14 cellular contexts compared by ENCODE assay signal in the genomic region with DNA sequence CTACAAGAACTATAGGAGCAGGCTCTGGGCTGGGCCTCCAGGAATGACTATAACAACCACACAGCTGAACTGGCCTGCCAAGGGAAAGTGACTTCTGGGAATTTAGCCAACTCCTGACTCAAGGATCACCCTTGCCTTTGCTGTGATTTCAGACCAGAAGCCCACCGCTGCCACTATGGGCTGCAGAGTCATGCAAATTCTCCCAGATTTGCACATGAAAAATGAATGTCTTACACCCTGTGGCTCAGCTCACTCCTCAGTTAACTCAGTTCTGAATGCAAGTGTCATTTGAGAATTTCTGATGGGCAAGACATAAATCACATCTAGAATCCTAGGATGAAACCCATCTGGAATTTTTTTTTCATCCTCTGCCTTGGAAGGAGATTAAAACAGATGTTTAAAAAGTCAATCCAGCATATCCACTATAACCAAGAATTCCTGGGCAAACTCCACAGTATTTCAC.
DNase-seq lines count a peak whose midpoint lies in the region; ATAC-seq and TF ChIP-seq lines count a peak whose summit lies in the region.
"Had no signal": no experiment of that assay in that cellular context is flagged by ENCODE, and none has a peak within 500 bp of the region (broad histone marks: within the 10 kb centered on the region; RNA-seq: fewer than 3 reads in every experiment).

No MANE protein-coding gene starts in this region.

- intact Hi-C loops in dorsolateral prefrontal cortex (cut with DNase I): no loop called here
- intact Hi-C loops in tibial artery (cut with DNase I; ENCODE audit: low total_unique reads): no loop called here

- peaks cover 27% of the 10 kb centered on the region for H3K9me3 Mint-ChIP-seq in nephron
- H3K9me3 Mint-ChIP-seq: activated B cell treated with CpG ODN at 0.5 μM for 24 hours had no signal

- H3K27ac ChIP-seq in dorsolateral prefrontal cortex: no peak overlapping the region
- no peak overlapping the region for H3K27ac ChIP-seq in tibial artery

- TF ChIP-seq CTCF in nephron (IDR thresholded peaks at IDR 0.05; ENCODE audit: unreplicated experiment in 3 of 3): no peak
- no peak for TF ChIP-seq CTCF in dorsolateral prefrontal cortex (IDR thresholded peaks at IDR 0.05 in 54 of 56, conservative IDR thresholded peaks at IDR 0.05 in 2 of 56; ENCODE audit: low read depth in 1 of 56, partially characterized antibody in 56 of 56)
- no peak for TF ChIP-seq CTCF in tibial artery (IDR thresholded peaks at IDR 0.05)

- ATAC-seq in HG03045 (IDR thresholded peaks at IDR 0.05; ENCODE audit: unreplicated experiment): no peak

- H3K27me3 ChIP-seq in dorsolateral prefrontal cortex (peaks cover 0 to 4% (median 0%) of the 10 kb centered on the region in 45 donors), tibial artery (no peaks in the 10 kb centered on the region)

- no peaks in the 10 kb centered on the region for H3K36me3 ChIP-seq in tibial artery

- no peaks in the 10 kb centered on the region for H3K36me3 Mint-ChIP-seq in nephron (ENCODE audit: low read depth)
- H3K36me3 Mint-ChIP-seq: memory B cell had no signal

- H3K27ac Mint-ChIP-seq in nephron: peak overlapping the region; percentile 55 to 86 (median 67)
- H3K27ac Mint-ChIP-seq: activated B cell treated with CpG ODN at 0.5 μM for 24 hours, memory B cell had no signal

- peak; percentile 21 for DNase-seq in DMS79 treated with DMSO at 0.1 percent for 48 hours (lab: John Stamatoyannopoulos, UW)
- DNase-seq in NCI-H1092 (lab: John Stamatoyannopoulos, UW): peak; percentile 61
- DNase-seq in dedifferentiated amniotic fluid mesenchymal stem cell (ENCODE audit: extremely low spot score): peak; percentile 89
- DNase-seq in dorsolateral prefrontal cortex: no peak
- DNase-seq in tibial artery: no peak
- no peak for DNase-seq in stimulated activated naive CD4-positive, alpha-beta T cell treated with Interleukin-2 at 50 U/mL for 16 hours (lab: John Stamatoyannopoulos, UW)
- DNase-seq: activated B cell treated with CpG ODN at 0.5 μM for 24 hours; DND-41; GOT3; NCI-H1436; stimulated activated naive CD4-positive, alpha-beta T cell had no signal

- H3K9me3 ChIP-seq in tibial artery: no peaks in the 10 kb centered on the region

- H3K4me1 ChIP-seq in tibial artery: no peaks in the 10 kb centered on the region

- H3K4me3 Mint-ChIP-seq in nephron: no peak overlapping the region
- H3K4me3 Mint-ChIP-seq: activated B cell treated with CpG ODN at 0.5 μM for 24 hours, memory B cell had no signal

- H3K4me1 Mint-ChIP-seq in nephron: peaks cover 8% of the 10 kb centered on the region
- H3K4me1 Mint-ChIP-seq: activated B cell treated with CpG ODN at 0.5 μM for 24 hours, memory B cell had no signal

- no peak overlapping the region for H3K4me3 ChIP-seq in dorsolateral prefrontal cortex
- H3K4me3 ChIP-seq in tibial artery: no peak overlapping the region

- no peaks in the 10 kb centered on the region for H3K27me3 Mint-ChIP-seq in nephron (ENCODE audit: low read depth)
- H3K27me3 Mint-ChIP-seq: memory B cell had no signal

Comparison
In these comparisons a context has a peak if more than half of its experiments do, and no peak if none do; other contexts are left out.
1. DNase-seq: peak in DMS79 treated with DMSO at 0.1 percent for 48 hours (single experiment), NCI-H1092 (single experiment) and dedifferentiated amniotic fluid mesenchymal stem cell (single experiment); none in dorsolateral prefrontal cortex (0 of 10), tibial artery (0 of 2) and stimulated activated naive CD4-positive, alpha-beta T cell treated with Interleukin-2 at 50 U/mL for 16 hours (single experiment).